20 cellular contexts compared by ENCODE assay signal in the genomic region with DNA sequence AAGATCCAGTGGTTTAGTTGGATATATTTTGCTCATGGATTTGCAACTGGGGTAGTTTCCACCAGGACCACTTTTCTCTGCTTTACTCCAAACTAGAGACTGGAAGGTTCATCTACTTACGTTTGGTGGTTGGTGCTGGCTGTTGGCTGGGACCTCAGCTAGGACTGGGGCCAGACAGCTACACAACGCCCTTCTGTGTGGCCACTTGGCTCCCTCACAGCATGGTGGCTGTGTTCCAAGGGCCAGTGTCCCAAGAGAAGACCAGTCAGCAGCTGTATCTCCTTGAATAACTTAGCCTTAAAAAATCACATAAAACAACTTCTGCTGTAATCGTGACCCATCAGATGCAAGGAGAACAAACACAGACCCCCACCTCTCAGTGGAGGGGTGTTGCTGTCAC. TPM values are rescaled to one million over a fixed set of nuclear protein-coding genes. Genes with fewer than 3 reads are reported as not detected.
"Had no signal": no experiment of that assay in that cellular context is flagged by ENCODE, and none has a peak within 500 bp of the region (broad histone marks: within the 10 kb centered on the region; RNA-seq: fewer than 3 reads in every experiment).

No MANE protein-coding gene starts in this region.

- H3K27ac ChIP-seq: brain microvascular endothelial cell, lower lobe of right lung, neural progenitor cell, pancreas had no signal

- ATAC-seq: lower lobe of right lung, pancreas had no signal

- H3K4me3 ChIP-seq: lower lobe of right lung, neural progenitor cell, pancreas had no signal

- H3K4me3 Mint-ChIP-seq: activated CD4-positive, alpha-beta T cell treated with anti-CD3 and anti-CD28 coated beads, Interleukin-2, amount 10 ng/mL, durations not matched to agents 24 days and 14 days; activated naive CD8-positive, alpha-beta T cell treated with anti-CD3 and anti-CD28 coated beads for 36 hours; activated T-helper 1 cell treated with anti-CD3 and anti-CD28 coated beads, Interleukin-12 subunit alpha, Interleukin-12 subunit beta, Interleukin-2, Interleukin-4 antibody, amounts not matched to agents 30 ng/mL and 10 ng/mL and 1 ng/mL, durations not matched to agents 14 hours and 24 hours and 36 hours; neural progenitor cell had no signal

- H3K36me3 Mint-ChIP-seq: activated naive CD8-positive, alpha-beta T cell treated with anti-CD3 and anti-CD28 coated beads for 36 hours; naive B cell; neural progenitor cell had no signal

- DNase-seq: activated CD4-positive, alpha-beta T cell treated with anti-CD3 and anti-CD28 coated beads, Interleukin-2, amount 10 ng/mL, durations not matched to agents 24 days and 14 days; activated CD4-positive, CD25-positive, alpha-beta regulatory T cell; activated CD8-positive, alpha-beta memory T cell treated with anti-CD3 and anti-CD28 coated beads for 24 hours; activated naive CD8-positive, alpha-beta T cell treated with anti-CD3 and anti-CD28 coated beads for 36 hours; brain microvascular endothelial cell; cerebellar nuclear complex; dermis blood vessel endothelial cell; kidney glomerular epithelial cell; lower lobe of right lung; naive B cell; retina; stimulated activated CD4-positive, alpha-beta T cell treated with anti-CD3 and anti-CD28 coated beads, Interleukin-4, amount 100 ng/mL, for 24 hours; stimulated activated naive CD4-positive, alpha-beta T cell; trophoblast cell had no signal

- H3K9me3 Mint-ChIP-seq: activated naive CD8-positive, alpha-beta T cell treated with anti-CD3 and anti-CD28 coated beads for 36 hours; activated T-helper 1 cell treated with anti-CD3 and anti-CD28 coated beads, Interleukin-12 subunit alpha, Interleukin-12 subunit beta, Interleukin-2, Interleukin-4 antibody, amounts not matched to agents 30 ng/mL and 10 ng/mL and 1 ng/mL, durations not matched to agents 14 hours and 24 hours and 36 hours; neural progenitor cell had no signal

- H3K27ac Mint-ChIP-seq: activated CD4-positive, alpha-beta T cell treated with anti-CD3 and anti-CD28 coated beads, Interleukin-2, amount 10 ng/mL, durations not matched to agents 24 days and 14 days; activated naive CD8-positive, alpha-beta T cell treated with anti-CD3 and anti-CD28 coated beads for 36 hours; activated T-helper 1 cell treated with anti-CD3 and anti-CD28 coated beads, Interleukin-12 subunit alpha, Interleukin-12 subunit beta, Interleukin-2, Interleukin-4 antibody, amounts not matched to agents 30 ng/mL and 10 ng/mL and 1 ng/mL, durations not matched to agents 14 hours and 24 hours and 36 hours; neural progenitor cell had no signal

RNA-seq across cellular contexts. Expression of gene KCNH2, which starts 4.2 kb away (rescaled TPM):
- total RNA-seq: dermis blood vessel endothelial cell had no signal

RNA-seq across cellular contexts. Expression of gene NOS3, which starts 8.5 kb away (rescaled TPM):
- total RNA-seq: SK-MEL-5 had no signal

RNA-seq across cellular contexts. Expression of gene ATG9B, which starts 41.9 kb away (rescaled TPM):
- total RNA-seq: dermis blood vessel endothelial cell, skeletal muscle tissue, subcutaneous adipose tissue had no signal
